Comparison of ENCODE assay signal across 1 cellular context in the genomic region with DNA sequence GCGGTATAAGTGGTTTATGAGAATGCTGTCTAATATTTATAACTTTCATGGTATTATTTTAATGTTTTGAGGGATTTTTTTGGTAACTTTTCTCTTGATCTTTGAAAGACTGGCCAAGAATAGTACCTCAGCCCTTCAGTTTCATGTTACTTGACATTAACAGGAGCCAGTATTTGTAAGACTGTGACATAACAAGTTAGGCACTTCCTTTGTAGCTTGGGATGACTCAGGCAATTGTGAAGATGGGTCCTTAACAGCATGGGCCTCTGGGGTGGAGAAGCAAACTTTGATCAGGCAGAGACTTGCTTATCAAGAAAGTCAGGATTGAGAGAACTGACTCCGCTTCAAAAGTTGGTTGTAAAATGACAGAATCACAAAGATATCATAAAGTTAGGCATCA.
TF ChIP-seq lines count a peak whose summit lies in the region.

No MANE protein-coding gene starts in this region.

TF ChIP-seq in IMR-90, 13 proteins besides CTCF, POLR2A, EP300 and RAD21:
- no peak for TF ChIP-seq MAZ (IDR thresholded peaks at IDR 0.05; ENCODE audit: borderline replicate concordance, low read depth, low read length)
- TF ChIP-seq NFE2L2 (IDR thresholded peaks at IDR 0.05; ENCODE audit: low read depth, low read length): peak; percentile 85
- TF ChIP-seq FOS (IDR thresholded peaks at IDR 0.05; ENCODE audit: low read depth, low read length): peak; percentile 64; the same call in 1 of the 2 replicates
- TF ChIP-seq MXI1 (IDR thresholded peaks at IDR 0.05; ENCODE audit: borderline replicate concordance, low read depth, low read length): no peak
- no peak for TF ChIP-seq MAFK (IDR thresholded peaks at IDR 0.05; ENCODE audit: low read depth, low read length)
- TF ChIP-seq CEBPB (IDR thresholded peaks at IDR 0.05; ENCODE audit: low read depth, low read length): no peak; the same call in 1 of the 2 replicates
- TF ChIP-seq RCOR1 (IDR thresholded peaks at IDR 0.05; ENCODE audit: insufficient replicate concordance, low read length): no peak
- TF ChIP-seq SMC3 (IDR thresholded peaks at IDR 0.05; ENCODE audit: low read depth, low read length): no peak
